Comparison of ENCODE assay signal across 21 cellular contexts in the genomic region with DNA sequence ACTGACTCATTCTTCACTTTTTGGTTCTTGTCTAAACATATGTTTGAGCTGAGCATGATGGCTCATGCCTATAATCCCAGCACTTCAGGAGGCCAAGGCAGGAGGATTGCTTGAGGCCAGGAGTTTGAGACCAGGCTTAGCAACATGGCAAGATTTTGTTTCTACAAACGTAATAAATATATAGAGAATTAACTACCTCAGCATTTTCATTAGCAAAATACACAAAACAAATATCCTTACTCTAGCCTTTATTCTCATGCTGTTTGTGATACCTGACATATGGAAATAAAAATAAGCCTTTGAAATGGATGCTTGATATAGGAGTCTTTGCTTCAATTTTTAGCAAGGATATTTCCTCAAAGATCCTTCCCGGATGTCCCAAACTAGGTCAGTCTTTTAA.
"Had no signal": no experiment of that assay in that cellular context is flagged by ENCODE, and none has a peak within 500 bp of the region (broad histone marks: within the 10 kb centered on the region; RNA-seq: fewer than 3 reads in every experiment).

No MANE protein-coding gene starts in this region.

- H3K27ac Mint-ChIP-seq: activated CD4-positive, alpha-beta memory T cell treated with anti-CD3 and anti-CD28 coated beads for 36 hours; activated naive CD8-positive, alpha-beta T cell treated with anti-CD3 and anti-CD28 coated beads, Interleukin-2, amount 50 U/mL, for 24 hours; activated T-cell treated with anti-CD3 and anti-CD28 coated beads, Interleukin-2, amount 50 U/mL, for 72 hours had no signal

- DNase-seq: activated CD4-positive, alpha-beta memory T cell treated with anti-CD3 and anti-CD28 coated beads for 36 hours; activated CD4-positive, alpha-beta T cell treated with anti-CD3 and anti-CD28 coated beads for 48 hours; activated CD8-positive, alpha-beta memory T cell treated with anti-CD3 and anti-CD28 coated beads for 24 hours; activated naive CD4-positive, alpha-beta T cell treated with anti-CD3 and anti-CD28 coated beads, Interleukin-2, amount 50 U/mL, for 16 hours; activated naive CD8-positive, alpha-beta T cell treated with anti-CD3 and anti-CD28 coated beads, Interleukin-2, amount 50 U/mL, for 24 hours; activated T-cell treated with anti-CD3 and anti-CD28 coated beads, Interleukin-2, amount 50 U/mL, for 72 hours; amniotic stem cell; body of pancreas; central memory CD4-positive, alpha-beta T cell; Karpas-422; MM.1S; NCI-H1105; NCI-H1436 treated with DMSO at 0.1 percent for 48 hours; NCI-H187; NCI-H2081 treated with DMSO at 0.1 percent for 48 hours; NCI-H446; NCI-H524; Peyer's patch; SJCRH30; SK-N-SH had no signal

- H3K27me3 Mint-ChIP-seq: activated CD4-positive, alpha-beta memory T cell treated with anti-CD3 and anti-CD28 coated beads for 36 hours; activated naive CD8-positive, alpha-beta T cell treated with anti-CD3 and anti-CD28 coated beads, Interleukin-2, amount 50 U/mL, for 24 hours had no signal

- H3K4me3 Mint-ChIP-seq: activated CD4-positive, alpha-beta memory T cell treated with anti-CD3 and anti-CD28 coated beads for 36 hours; activated naive CD8-positive, alpha-beta T cell treated with anti-CD3 and anti-CD28 coated beads, Interleukin-2, amount 50 U/mL, for 24 hours; activated T-cell treated with anti-CD3 and anti-CD28 coated beads, Interleukin-2, amount 50 U/mL, for 72 hours had no signal

- ATAC-seq: activated CD4-positive, CD25-positive, alpha-beta regulatory T cell treated with anti-CD3 and anti-CD28 coated beads, Interleukin-2, amount 50 U/mL, for 24 hours; activated naive CD8-positive, alpha-beta T cell treated with anti-CD3 and anti-CD28 coated beads, Interleukin-2, amount 50 U/mL, for 24 hours; activated T-cell treated with anti-CD3 and anti-CD28 coated beads, Interleukin-2, amount 50 U/mL, for 72 hours; body of pancreas had no signal
